ENCODE assay signal across 8 cellular contexts in genomic region chr1:160206421-160207117, GRCh38. TPM values are rescaled to one million over a fixed set of nuclear protein-coding genes. Genes with fewer than 3 reads are reported as not detected.
DNase-seq lines count a peak whose midpoint lies in the region; ATAC-seq and TF ChIP-seq lines count a peak whose summit lies in the region.

No MANE protein-coding gene starts in this region.

- no peak for TF ChIP-seq POLR2A in ovary (IDR thresholded peaks at IDR 0.05)

- no peaks in the 10 kb centered on the region for H3K9me3 ChIP-seq in T-helper 17 cell (ENCODE audit: control insufficient read depth, low read length, poor library complexity, severe bottlenecking)
- no peaks in the 10 kb centered on the region for H3K9me3 ChIP-seq in ovary

- peaks cover 20% of the 10 kb centered on the region for H3K4me1 ChIP-seq in ovary (ENCODE audit: insufficient read depth)

- H3K27me3 ChIP-seq in ovary, result no peaks in the 10 kb centered on the region

- peak overlapping the region; percentile 92 for H3K4me3 ChIP-seq in ovary

- peak overlapping the region; percentile 93 for H3K4me3 Mint-ChIP-seq in T-helper 17 cell

- H3K36me3 Mint-ChIP-seq in T-helper 17 cell (ENCODE audit: low read depth), result no peaks in the 10 kb centered on the region

- H3K4me1 Mint-ChIP-seq in T-helper 17 cell, result peaks cover 57% of the 10 kb centered on the region

- peak overlapping the region; percentile 92 for H3K27ac Mint-ChIP-seq in T-helper 17 cell

- TF ChIP-seq CTCF in AG09319 (IDR thresholded peaks at IDR 0.05; ENCODE audit: low read depth, low read length) (no peak), ovary (IDR thresholded peaks at IDR 0.05) (no peak)

- WGBS in ovary, 3 donors, result 45 to 58% (median 49%) methylated on average over 9 of the region's 9 CpGs

- intact Hi-C loops in ovary (cut with DNase I), result loop anchor here in 2 of 4 donors (5.0 kb wide), 1 partner anchor 104 kb away; no protein-coding TSS in a partner anchor

- no peaks in the 10 kb centered on the region for H3K36me3 ChIP-seq in ovary

- peak; percentile 59 for DNase-seq in AG09319 (ENCODE audit: extremely low read depth, low read depth)
- DNase-seq in HCEC 1CT, result peak; percentile 91
- DNase-seq in T-helper 17 cell, result no peak
- DNase-seq in fibroblast of gingiva (ENCODE audit: low read depth), result peak; percentile 81
- no peak for DNase-seq in ovary
- DNase-seq in effector CD4-positive, alpha-beta T cell, result no peak

- peak overlapping the region; percentile 43 to 83 for H3K27ac ChIP-seq in ovary

- TF ChIP-seq EP300 in ovary (IDR thresholded peaks at IDR 0.05), result no peak

- H3K27me3 Mint-ChIP-seq in T-helper 17 cell, result no peaks in the 10 kb centered on the region

- ATAC-seq in T-helper 17 cell (no peak), HG02981 (IDR thresholded peaks at IDR 0.05; ENCODE audit: unreplicated experiment) (no peak), GM18502 (IDR thresholded peaks at IDR 0.05; ENCODE audit: poor library complexity, unreplicated experiment) (no peak)

RNA-seq across cellular contexts. Expression of gene PEA15, which starts 1.4 kb away (rescaled TPM):
- total RNA-seq in T-helper 17 cell (10 to 100 TPM; 19.6 to 21.6 TPM), ovary (100 to 1,000 TPM in 5 of 7 donors, 10 to 100 TPM in 2; 38.4 to 137 (median 135) TPM)
- polyA plus RNA-seq in ovary, result 100 to 1,000 TPM; 137 to 530 TPM

RNA-seq across cellular contexts. Expression of gene CASQ1, which starts 16.2 kb away (rescaled TPM):
- not detected for total RNA-seq in T-helper 17 cell
- under 1 TPM in 4 of 7 donors, not detected in 3; 0.15 to 0.61 (median 0.43) TPM for total RNA-seq in ovary
- polyA plus RNA-seq in ovary, result under 1 TPM; 0.06 to 0.92 TPM

RNA-seq across cellular contexts. Expression of gene ATP1A4, which starts 55.2 kb away (rescaled TPM):
- total RNA-seq in T-helper 17 cell (under 1 TPM in 1 of 2 donors, not detected in 1; 0.27 TPM), ovary (under 1 TPM in 1 of 7 donors, not detected in 6; 0.22 TPM)
- under 1 TPM in 1 of 2 donors, not detected in 1; 0.37 TPM for polyA plus RNA-seq in ovary

RNA-seq across cellular contexts. Expression of gene DCAF8, which starts 55.8 kb away (rescaled TPM):
- total RNA-seq in T-helper 17 cell, result 100 to 1,000 TPM; 167 to 178 TPM
- total RNA-seq in ovary, result 100 to 1,000 TPM in 5 of 7 donors, 10 to 100 TPM in 2; 85.2 to 133 (median 104) TPM
- 100 to 1,000 TPM in 1 of 2 donors, 10 to 100 TPM in 1; 99.0 to 147 TPM for polyA plus RNA-seq in ovary

Comparison
In these comparisons a context has a peak if more than half of its experiments do, and no peak if none do; other contexts are left out.
1. DNase-seq: peak in AG09319 (single experiment), HCEC 1CT (single experiment) and fibroblast of gingiva (single experiment); none in T-helper 17 cell (0 of 3), ovary (0 of 5) and effector CD4-positive, alpha-beta T cell (single experiment).